Comparison of ENCODE assay signal across 13 cellular contexts in the genomic region with DNA sequence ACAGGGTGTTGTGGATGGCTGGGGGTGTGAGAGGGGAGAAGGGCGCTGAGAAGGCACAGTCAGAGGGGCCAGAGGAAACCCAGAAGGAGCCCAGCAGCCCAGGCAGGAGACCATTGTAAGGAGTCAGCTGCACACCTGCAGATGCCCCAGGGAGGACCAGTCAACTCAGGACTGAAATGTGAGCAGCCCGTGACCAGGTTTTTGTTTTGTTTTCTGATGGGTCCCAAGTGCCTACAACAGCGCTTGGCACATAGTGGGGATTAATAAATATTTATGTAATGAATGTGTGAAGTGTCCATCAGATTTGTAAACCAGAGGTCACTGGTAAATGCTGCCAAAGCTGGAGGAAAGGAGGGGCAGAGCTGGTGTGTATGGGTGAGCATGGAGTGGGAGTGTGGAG. TPM values are rescaled to one million over a fixed set of nuclear protein-coding genes. Genes with fewer than 3 reads are reported as not detected.
DNase-seq lines count a peak whose midpoint lies in the region; ATAC-seq lines count a peak whose summit lies in the region.
"Had no signal": no experiment of that assay in that cellular context is flagged by ENCODE, and none has a peak within 500 bp of the region (broad histone marks: within the 10 kb centered on the region; RNA-seq: fewer than 3 reads in every experiment).

No MANE protein-coding gene starts in this region.

- no peak overlapping the region for H3K4me3 Mint-ChIP-seq in central memory CD8-positive, alpha-beta T cell
- H3K4me3 Mint-ChIP-seq: activated T-helper 1 cell treated with anti-CD3 and anti-CD28 coated beads, Interleukin-12 subunit alpha, Interleukin-12 subunit beta, Interleukin-2, Interleukin-4 antibody, amounts not matched to agents 30 ng/mL and 10 ng/mL and 1 ng/mL, durations not matched to agents 14 hours and 24 hours and 36 hours had no signal

- no peaks in the 10 kb centered on the region for H3K27me3 Mint-ChIP-seq in central memory CD8-positive, alpha-beta T cell

- H3K36me3 Mint-ChIP-seq in central memory CD8-positive, alpha-beta T cell (ENCODE audit: insufficient read depth), result peaks cover 2% of the 10 kb centered on the region

- H3K27ac Mint-ChIP-seq in central memory CD8-positive, alpha-beta T cell (ENCODE audit: low read depth), result peak overlapping the region; percentile 4
- H3K27ac Mint-ChIP-seq: activated T-helper 1 cell treated with anti-CD3 and anti-CD28 coated beads, Interleukin-12 subunit alpha, Interleukin-12 subunit beta, Interleukin-2, Interleukin-4 antibody, amounts not matched to agents 30 ng/mL and 10 ng/mL and 1 ng/mL, durations not matched to agents 14 hours and 24 hours and 36 hours had no signal

- DNase-seq in central memory CD8-positive, alpha-beta T cell (ENCODE audit: low spot score in 2 of 2), result no peak
- no peak for DNase-seq in aorta
- no peak for DNase-seq in hippocampal formation (lab: John Stamatoyannopoulos, UW)
- DNase-seq in cerebellar cortex (ENCODE audit: low spot score), result no peak
- no peak for DNase-seq in NCI-H510A (lab: John Stamatoyannopoulos, UW)
- DNase-seq: effector CD8-positive, alpha-beta T cell; NCI-H1417 treated with DMSO at 0.1 percent for 48 hours; stimulated activated CD4-positive, alpha-beta T cell treated with anti-CD3 and anti-CD28 coated beads, Interleukin-4, amount 100 ng/mL, for 4 hours had no signal

- no peak overlapping the region for H3K4me3 ChIP-seq in aorta (ENCODE audit: low read length in 2 of 2)

- no peaks in the 10 kb centered on the region for H3K9me3 Mint-ChIP-seq in central memory CD8-positive, alpha-beta T cell
- H3K9me3 Mint-ChIP-seq: activated T-helper 1 cell treated with anti-CD3 and anti-CD28 coated beads, Interleukin-12 subunit alpha, Interleukin-12 subunit beta, Interleukin-2, Interleukin-4 antibody, amounts not matched to agents 30 ng/mL and 10 ng/mL and 1 ng/mL, durations not matched to agents 14 hours and 24 hours and 36 hours had no signal

- H3K4me1 Mint-ChIP-seq in central memory CD8-positive, alpha-beta T cell, result peaks cover 61% of the 10 kb centered on the region

- intact Hi-C loops in aorta (cut with DNase I), result loop anchor here in 1 of 2 donors (5.0 kb wide), 1 partner anchor 34 kb away; no protein-coding TSS in a partner anchor

- ATAC-seq in GM18520 (IDR thresholded peaks at IDR 0.05; ENCODE audit: unreplicated experiment), result peak; percentile 74
- ATAC-seq in GM21528 (IDR thresholded peaks at IDR 0.05; ENCODE audit: low FRiP score, unreplicated experiment), result peak; percentile 84
- peak; percentile 81 for ATAC-seq in HG03159 (IDR thresholded peaks at IDR 0.05; ENCODE audit: unreplicated experiment)
- no peak for ATAC-seq in central memory CD8-positive, alpha-beta T cell (replicated peaks; ENCODE audit: extremely low read depth, poor library complexity, severe bottlenecking)
- ATAC-seq in aorta (ENCODE audit: low FRiP score), result no peak
- ATAC-seq: HCT116 had no signal

- H3K4me1 ChIP-seq in aorta (ENCODE audit: control insufficient read depth in 1 of 2, insufficient read depth in 2 of 2, low read length in 2 of 2), result peaks cover 7 to 27% of the 10 kb centered on the region in 2 donors

- 67 to 72% methylated on average over 3 of the region's 3 CpGs for WGBS in aorta, 2 donors

- H3K27ac ChIP-seq in aorta (ENCODE audit: low read depth in 1 of 2, low read length in 2 of 2), result peak overlapping the region in 1 of 2 donors; percentile 29

- no peaks in the 10 kb centered on the region for H3K27me3 ChIP-seq in aorta (ENCODE audit: control insufficient read depth in 1 of 2, insufficient read depth in 2 of 2, low read length in 1 of 2)

- H3K9me3 ChIP-seq in aorta (ENCODE audit: control insufficient read depth, low read length), result no peaks in the 10 kb centered on the region

- no peaks in the 10 kb centered on the region for H3K36me3 ChIP-seq in aorta (ENCODE audit: control insufficient read depth in 1 of 2, insufficient read depth in 2 of 2, low read length in 1 of 2)

RNA-seq across cellular contexts. Expression of gene TRAM2, which starts 30.2 kb away (rescaled TPM):
- 10 to 100 TPM; 38.0 to 39.5 TPM for total RNA-seq in aorta
- polyA plus RNA-seq in aorta, result 10 to 100 TPM in 1 of 2 donors, 1 to 10 TPM in 1; 7.5 to 22.6 TPM

Comparison
In these comparisons a context has a peak if more than half of its experiments do, and no peak if none do; other contexts are left out.
1. ATAC-seq: peak in GM18520 (single experiment), GM21528 (single experiment) and HG03159 (single experiment); none in central memory CD8-positive, alpha-beta T cell (single experiment) and aorta (single experiment).